Comparison of ENCODE assay signal across 8 cellular contexts in the genomic region with DNA sequence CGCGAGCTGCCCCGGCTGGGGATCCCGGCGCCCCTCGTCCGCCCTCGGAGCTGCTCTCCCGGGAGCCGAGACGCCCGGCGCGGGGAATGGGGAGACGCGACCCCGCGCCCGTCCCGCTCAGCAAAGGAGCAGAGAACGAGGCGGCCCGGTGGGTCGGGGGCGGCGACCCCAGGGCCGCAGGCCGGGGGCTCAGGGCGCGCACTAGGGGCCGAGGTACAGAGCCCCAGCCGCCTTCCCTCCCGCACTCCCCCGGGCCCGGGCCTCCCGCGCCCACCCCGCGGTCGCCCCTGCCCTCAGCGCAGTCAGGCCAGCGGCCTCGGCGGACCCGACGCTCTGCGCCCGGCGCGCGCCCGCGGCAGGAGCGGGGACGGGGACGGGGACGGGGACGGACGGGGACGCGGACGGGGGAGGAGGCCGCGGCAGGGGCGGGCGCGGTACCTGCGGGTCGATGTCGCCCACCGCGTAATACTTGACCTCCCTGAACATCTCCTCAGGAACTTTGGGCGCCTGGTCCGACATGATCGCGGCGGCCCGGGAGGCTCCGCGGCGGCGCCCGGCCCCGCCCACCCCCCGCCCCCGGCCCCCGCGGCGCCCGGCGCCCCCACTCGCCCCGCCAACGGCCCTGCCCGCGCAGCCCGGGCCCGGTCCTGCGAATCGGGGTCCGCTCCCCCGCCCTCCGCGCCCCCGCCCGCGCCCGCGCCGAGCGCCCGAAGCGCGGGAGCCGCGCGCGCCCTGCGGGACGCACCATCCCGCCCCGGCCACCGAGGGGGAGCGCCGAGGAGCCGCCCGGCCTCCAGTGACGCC. TPM values are rescaled to one million over a fixed set of nuclear protein-coding genes. Genes with fewer than 3 reads are reported as not detected.
A peak's percentile ranks its signal among the peaks of the same experiment; 100 is the strongest.
DNase-seq lines count a peak whose midpoint lies in the region; ATAC-seq and TF ChIP-seq lines count a peak whose summit lies in the region.

A gene with protein sequence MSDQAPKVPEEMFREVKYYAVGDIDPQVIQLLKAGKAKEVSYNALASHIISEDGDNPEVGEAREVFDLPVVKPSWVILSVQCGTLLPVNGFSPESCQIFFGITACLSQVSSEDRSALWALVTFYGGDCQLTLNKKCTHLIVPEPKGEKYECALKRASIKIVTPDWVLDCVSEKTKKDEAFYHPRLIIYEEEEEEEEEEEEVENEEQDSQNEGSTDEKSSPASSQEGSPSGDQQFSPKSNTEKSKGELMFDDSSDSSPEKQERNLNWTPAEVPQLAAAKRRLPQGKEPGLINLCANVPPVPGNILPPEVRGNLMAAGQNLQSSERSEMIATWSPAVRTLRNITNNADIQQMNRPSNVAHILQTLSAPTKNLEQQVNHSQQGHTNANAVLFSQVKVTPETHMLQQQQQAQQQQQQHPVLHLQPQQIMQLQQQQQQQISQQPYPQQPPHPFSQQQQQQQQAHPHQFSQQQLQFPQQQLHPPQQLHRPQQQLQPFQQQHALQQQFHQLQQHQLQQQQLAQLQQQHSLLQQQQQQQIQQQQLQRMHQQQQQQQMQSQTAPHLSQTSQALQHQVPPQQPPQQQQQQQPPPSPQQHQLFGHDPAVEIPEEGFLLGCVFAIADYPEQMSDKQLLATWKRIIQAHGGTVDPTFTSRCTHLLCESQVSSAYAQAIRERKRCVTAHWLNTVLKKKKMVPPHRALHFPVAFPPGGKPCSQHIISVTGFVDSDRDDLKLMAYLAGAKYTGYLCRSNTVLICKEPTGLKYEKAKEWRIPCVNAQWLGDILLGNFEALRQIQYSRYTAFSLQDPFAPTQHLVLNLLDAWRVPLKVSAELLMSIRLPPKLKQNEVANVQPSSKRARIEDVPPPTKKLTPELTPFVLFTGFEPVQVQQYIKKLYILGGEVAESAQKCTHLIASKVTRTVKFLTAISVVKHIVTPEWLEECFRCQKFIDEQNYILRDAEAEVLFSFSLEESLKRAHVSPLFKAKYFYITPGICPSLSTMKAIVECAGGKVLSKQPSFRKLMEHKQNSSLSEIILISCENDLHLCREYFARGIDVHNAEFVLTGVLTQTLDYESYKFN (minus strand): TSS at position 714 of the 804 bp plus-strand sequence. CDS start 195 bp downstream, at position 519.

- H3K9me2 ChIP-seq in HCT116 (ENCODE audit: insufficient read depth) (no peaks in the 10 kb centered on the region), MM.1S (replicated peaks; ENCODE audit: insufficient read depth, low read length) (no peaks in the 10 kb centered on the region)

- H3K4me3 ChIP-seq in HCT116 (replicated peaks in 1 of 2; ENCODE audit: low read depth in 1 of 2, low read length in 2 of 2) (peak within 1 kb of the TSS; percentile 66 to 93), MM.1S (ENCODE audit: low read length) (peak within 1 kb of the TSS; percentile 98), duodenal mucosa (ENCODE audit: low read depth in 1 of 2, low read length in 2 of 2) (peak within 1 kb of the TSS; percentile 73 to 85)

- no peak for TF ChIP-seq POLR2A in HCT116 (IDR thresholded peaks at IDR 0.05; ENCODE audit: borderline replicate concordance, extremely low read depth, insufficient read depth, insufficient read length)

- TF ChIP-seq CTCF in HCT116 (IDR thresholded peaks at IDR 0.05 in 2 of 3, conservative IDR thresholded peaks at IDR 0.05 in 1 of 3; ENCODE audit: borderline replicate concordance in 1 of 3, insufficient read depth in 1 of 3, low read depth in 2 of 3, low read length in 2 of 3) (no peak), MM.1S (IDR thresholded peaks at IDR 0.05; ENCODE audit: low read length) (no peak)

- intact Hi-C loops in HCT116 (cut with micrococcal nuclease), result loop anchor here (5.0 to 10.0 kb wide), 2 partner anchors 205 to 342 kb away; no protein-coding TSS in a partner anchor

- H3K4me2 ChIP-seq in HCT116 (ENCODE audit: low read length), result peak within 1 kb of the TSS; percentile 90
- peak within 1 kb of the TSS; percentile 85 for H3K4me2 ChIP-seq in MM.1S (ENCODE audit: low read depth, low read length)

- H3K79me2 ChIP-seq in HCT116 (ENCODE audit: insufficient read depth, low read length) (peaks cover 61% of the 10 kb centered on the region), MM.1S (ENCODE audit: low read length) (peaks cover 49% of the 10 kb centered on the region)

- H3K9me3 ChIP-seq in HCT116 (ENCODE audit: control insufficient read depth in 1 of 2, insufficient read depth in 1 of 2, low read depth in 1 of 2, low read length in 2 of 2), result no peaks in the 10 kb centered on the region
- no peaks in the 10 kb centered on the region for H3K9me3 ChIP-seq in MM.1S (replicated peaks; ENCODE audit: insufficient read depth, low read length)
- H3K9me3 ChIP-seq in duodenal mucosa (ENCODE audit: control insufficient read depth in 1 of 2, low read length in 2 of 2), result no peaks in the 10 kb centered on the region

- POLR2A ChIA-PET in HCT116 (lab: Charles Lee), result interaction anchor here (1.0 kb wide), 1 partner anchor 75 kb away, joined by 3 read pairs; no protein-coding TSS in a partner anchor

- H3K4me1 ChIP-seq in HCT116 (ENCODE audit: control insufficient read depth in 1 of 2, insufficient read depth in 2 of 2, low read length in 2 of 2), result peaks cover 5 to 19% of the 10 kb centered on the region in 2 experiments; a peak in 3 of 4 replicates
- peaks cover 13% of the 10 kb centered on the region for H3K4me1 ChIP-seq in MM.1S (ENCODE audit: low read length)
- H3K4me1 ChIP-seq in duodenal mucosa (ENCODE audit: control insufficient read depth in 1 of 2, insufficient read depth in 2 of 2, low read length in 2 of 2), result peaks cover 11 to 13% of the 10 kb centered on the region in 2 donors

- ATAC-seq in HCT116, result peak; percentile 77

- peak within 1 kb of the TSS; percentile 94 for H3K9ac ChIP-seq in HCT116 (ENCODE audit: low read length)
- H3K9ac ChIP-seq in MM.1S (ENCODE audit: low read length), result peak within 1 kb of the TSS; percentile 98
- H3K9ac ChIP-seq in duodenal mucosa (ENCODE audit: low read depth in 1 of 2, low read length in 2 of 2), result peak within 1 kb of the TSS; percentile 83 to 87

- no TSS peak for BruUV-seq in HCT116 (replicated peaks; lab: Mats Ljungman, UMichigan)

- H2AFZ ChIP-seq in HCT116 (ENCODE audit: low read depth, low read length, poor library complexity, severe bottlenecking) (no peak within 1 kb of the TSS), MM.1S (ENCODE audit: low read length) (peak within 1 kb of the TSS; percentile 96)

- H3K27ac ChIP-seq in HCT116 (ENCODE audit: low read depth, low read length), result peak within 1 kb of the TSS; percentile 88
- peak within 1 kb of the TSS; percentile 74 for H3K27ac ChIP-seq in MM.1S (ENCODE audit: low read length)
- peak within 1 kb of the TSS; percentile 90 for H3K27ac ChIP-seq in duodenal mucosa (ENCODE audit: low read depth, low read length)

- H4K20me1 ChIP-seq in HCT116 (ENCODE audit: insufficient read depth), result no peaks in the 10 kb centered on the region
- H4K20me1 ChIP-seq in MM.1S (ENCODE audit: insufficient read depth, low read length), result no peaks in the 10 kb centered on the region

- no peak for TF ChIP-seq RAD21 in HCT116 (IDR thresholded peaks at IDR 0.05; ENCODE audit: low read depth)

- CTCF ChIA-PET in HCT116 (lab: Charles Lee), result no interaction called here

- H3K36me3 ChIP-seq in HCT116 (ENCODE audit: control insufficient read depth in 1 of 2, insufficient read depth in 2 of 2, low read length in 2 of 2) (peaks cover 4 to 5% of the 10 kb centered on the region in 2 experiments; a peak in 2 of 4 replicates), MM.1S (replicated peaks; ENCODE audit: insufficient read depth, low read length) (no peaks in the 10 kb centered on the region), duodenal mucosa (ENCODE audit: control insufficient read depth in 1 of 2, insufficient read depth in 2 of 2, low read length in 2 of 2) (peaks cover 6 to 19% of the 10 kb centered on the region in 2 donors)

- RAD21 ChIA-PET in HCT116 (lab: Charles Lee; ENCODE audit: low non-redundant PET in 1 of 2, low total read pairs in 2 of 2, uncharacterized antibody in 2 of 2, unreplicated experiment in 2 of 2), result interaction anchor here in 1 of 2 experiments (1.0 kb wide), 1 partner anchor 11 kb away, joined by 4 read pairs; no protein-coding TSS in a partner anchor

- DNase-seq in NK-92 treated with Interleukin-12 subunit alpha and Interleukin-12 subunit beta, amount 100 ng/mL, for 24 hours (lab: John Stamatoyannopoulos, UW), result peak; percentile 50
- DNase-seq in NK-92 (lab: John Stamatoyannopoulos, UW; ENCODE audit: unreplicated experiment) (no peak), HCT116 (ENCODE audit: low read depth, low spot score) (no peak), MM.1S (peak; percentile 77), medulla oblongata (ENCODE audit: extremely low spot score) (peak; percentile 57)
- DNase-seq in activated CD4-positive, alpha-beta T cell treated with anti-CD3 and anti-CD28 coated beads for 24 hours (ENCODE audit: low read depth in 2 of 2), result peak; percentile 40 to 50
- DNase-seq in stimulated activated CD8-positive, alpha-beta memory T cell treated with anti-CD3 and anti-CD28 coated beads, Interleukin-15, amount 100 ng/mL, for 4 hours (ENCODE audit: low read depth in 2 of 2), result peak; percentile 31 to 64

- no peaks in the 10 kb centered on the region for H3K27me3 ChIP-seq in HCT116 (ENCODE audit: insufficient read depth, low read length)
- no peaks in the 10 kb centered on the region for H3K27me3 ChIP-seq in MM.1S (replicated peaks; ENCODE audit: insufficient read depth, low read length)
- H3K27me3 ChIP-seq in duodenal mucosa (ENCODE audit: control insufficient read depth in 1 of 2, insufficient read depth in 2 of 2, low read length in 2 of 2), result no peaks in the 10 kb centered on the region

- H3F3A ChIP-seq in MM.1S (ENCODE audit: insufficient read depth, low read length), result no peaks in the 10 kb centered on the region; the same call in 1 of the 2 replicates

TF ChIP-seq in HCT116, 20 proteins besides CTCF, POLR2A, EP300 and RAD21:
- TF ChIP-seq SRF (IDR thresholded peaks at IDR 0.05; ENCODE audit: low read depth), result no peak
- TF ChIP-seq EZH2 (IDR thresholded peaks at IDR 0.05), result no peak
- TF ChIP-seq POLR2AphosphoS5 (IDR thresholded peaks at IDR 0.05; ENCODE audit: low read depth, low read length), result peak; percentile 45; the same call in 1 of the 2 replicates
- TF ChIP-seq CEBPB (IDR thresholded peaks at IDR 0.05; ENCODE audit: low read depth), result no peak
- peak; percentile 75 for TF ChIP-seq ZFX (IDR thresholded peaks at IDR 0.05)
- peak; percentile 35 for TF ChIP-seq TCF7L2 (IDR thresholded peaks at IDR 0.05; ENCODE audit: borderline replicate concordance, extremely low read depth, insufficient read depth, insufficient read length)
- peak; percentile 19 for TF ChIP-seq YY1 (IDR thresholded peaks at IDR 0.05; ENCODE audit: extremely low read depth, insufficient replicate concordance, low read depth, low read length)

RNA-seq across cellular contexts. Expression of the gene that starts here (rescaled TPM):
- total RNA-seq in HCT116 (2021; ENCODE audit: unreplicated experiment), result 20.4 TPM
- polyA plus RNA-seq in HCT116 (2012), result 10.4 and 11.7 TPM in 2 replicates

Comparison
In these comparisons a context has a peak if more than half of its experiments do, and no peak if none do; other contexts are left out.
1. DNase-seq: peak in NK-92 treated with Interleukin-12 subunit alpha and Interleukin-12 subunit beta, amount 100 ng/mL, for 24 hours (single experiment), MM.1S (single experiment), activated CD4-positive, alpha-beta T cell treated with anti-CD3 and anti-CD28 coated beads for 24 hours (2 of 2), medulla oblongata (single experiment) and stimulated activated CD8-positive, alpha-beta memory T cell treated with anti-CD3 and anti-CD28 coated beads, Interleukin-15, amount 100 ng/mL, for 4 hours (2 of 2); none in NK-92 (single experiment) and HCT116 (single experiment).
2. Peak in every context shown above with its lines, with median percentiles within 50 percentile points of each other: H3K27ac ChIP-seq, H3K4me3 ChIP-seq and H3K9ac ChIP-seq.